In genomic region chr2:3849213-3849612, GRCh38 we compare ENCODE assay signal across 17 cellular contexts.
DNase-seq lines count a peak whose midpoint lies in the region; ATAC-seq and TF ChIP-seq lines count a peak whose summit lies in the region.
"Had no signal": no experiment of that assay in that cellular context is flagged by ENCODE, and none has a peak within 500 bp of the region (broad histone marks: within the 10 kb centered on the region; RNA-seq: fewer than 3 reads in every experiment).

No MANE protein-coding gene starts in this region.

- H3K4me3 ChIP-seq in cardiac muscle cell (no peak overlapping the region), heart right ventricle (no peak overlapping the region), neural progenitor cell (no peak overlapping the region), mucosa of descending colon (no peak overlapping the region)
- no peak overlapping the region for H3K4me3 ChIP-seq in CD8-positive, alpha-beta T cell (ENCODE audit: low read depth, low read length)
- H3K4me3 ChIP-seq: BLaER1 had no signal

- H3K27me3 ChIP-seq in cardiac muscle cell = no peaks in the 10 kb centered on the region
- peaks cover 0 to 14% (median 6%) of the 10 kb centered on the region in 7 donors for H3K27me3 ChIP-seq in heart right ventricle
- H3K27me3 ChIP-seq in neural progenitor cell = no peaks in the 10 kb centered on the region
- H3K27me3 ChIP-seq in CD8-positive, alpha-beta T cell (ENCODE audit: insufficient read depth, low read length) = no peaks in the 10 kb centered on the region
- H3K27me3 ChIP-seq: BLaER1 had no signal

- no peak overlapping the region for H3K9ac ChIP-seq in neural progenitor cell
- H3K9ac ChIP-seq: BLaER1 had no signal

- ATAC-seq in heart right ventricle (no peak), mucosa of descending colon (no peak)
- no peak for ATAC-seq in CD8-positive, alpha-beta T cell

- peak overlapping the region; percentile 80 for H2AFZ ChIP-seq in neural progenitor cell (replicated peaks)

- H3K79me2 ChIP-seq in neural progenitor cell (ENCODE audit: low read depth) = no peaks in the 10 kb centered on the region

- H3K4me2 ChIP-seq in neural progenitor cell = no peak overlapping the region
- H3K4me2 ChIP-seq: BLaER1 had no signal

- H3K36me3 Mint-ChIP-seq in neural progenitor cell = no peaks in the 10 kb centered on the region
- no peaks in the 10 kb centered on the region for H3K36me3 Mint-ChIP-seq in CD8-positive, alpha-beta T cell
- H3K36me3 Mint-ChIP-seq: CD14-positive monocyte; CD4-positive, alpha-beta memory T cell; CD4-positive, CD25-positive, alpha-beta regulatory T cell had no signal

- H3K9me3 Mint-ChIP-seq in neural progenitor cell = peaks cover 34% of the 10 kb centered on the region
- peaks cover 18% of the 10 kb centered on the region for H3K9me3 Mint-ChIP-seq in CD8-positive, alpha-beta T cell

- intact Hi-C loops in heart right ventricle (cut with DNase I) (no loop called here), mucosa of descending colon (cut with DNase I, micrococcal nuclease) (no loop called here)
- intact Hi-C loops in CD8-positive, alpha-beta T cell (cut with DNase I, micrococcal nuclease) = no loop called here

- H3K36me3 ChIP-seq in cardiac muscle cell (no peaks in the 10 kb centered on the region), heart right ventricle (no peaks in the 10 kb centered on the region), neural progenitor cell (no peaks in the 10 kb centered on the region), mucosa of descending colon (ENCODE audit: low read depth) (no peaks in the 10 kb centered on the region)
- H3K36me3 ChIP-seq in CD8-positive, alpha-beta T cell (ENCODE audit: insufficient read depth, low read length) = no peaks in the 10 kb centered on the region
- H3K36me3 ChIP-seq: BE2C, BLaER1 had no signal

- H3K27ac Mint-ChIP-seq in neural progenitor cell = no peak overlapping the region
- H3K27ac Mint-ChIP-seq in CD8-positive, alpha-beta T cell = no peak overlapping the region
- H3K27ac Mint-ChIP-seq: CD14-positive monocyte; CD4-positive, alpha-beta memory T cell; CD4-positive, CD25-positive, alpha-beta regulatory T cell had no signal

- WGBS in heart right ventricle, 2 donors = 70 to 73% methylated on average over 7 of the region's 7 CpGs

- no peak overlapping the region for H3K4me3 Mint-ChIP-seq in neural progenitor cell
- no peak overlapping the region for H3K4me3 Mint-ChIP-seq in CD8-positive, alpha-beta T cell
- H3K4me3 Mint-ChIP-seq: CD14-positive monocyte; CD4-positive, alpha-beta memory T cell; CD4-positive, CD25-positive, alpha-beta regulatory T cell had no signal

- POLR2A ChIA-PET in CD8-positive, alpha-beta T cell (lab: Charles Lee) = no interaction called here

- H3K4me1 ChIP-seq in cardiac muscle cell (ENCODE audit: low read depth) (peaks cover 12% of the 10 kb centered on the region), heart right ventricle (no peaks in the 10 kb centered on the region), neural progenitor cell (peaks cover 14% of the 10 kb centered on the region), mucosa of descending colon (ENCODE audit: low read depth) (no peaks in the 10 kb centered on the region)
- no peaks in the 10 kb centered on the region for H3K4me1 ChIP-seq in CD8-positive, alpha-beta T cell (ENCODE audit: insufficient read depth, low read length)
- H3K4me1 ChIP-seq: BE2C, BLaER1 had no signal

- H4K20me1 ChIP-seq in neural progenitor cell (ENCODE audit: low read depth) = no peaks in the 10 kb centered on the region
- H4K20me1 ChIP-seq: BLaER1 had no signal

- H3K27ac ChIP-seq in cardiac muscle cell = peak overlapping the region; percentile 28
- H3K27ac ChIP-seq in heart right ventricle = no peak overlapping the region
- peak overlapping the region; percentile 51 for H3K27ac ChIP-seq in neural progenitor cell
- H3K27ac ChIP-seq in CD8-positive, alpha-beta T cell (ENCODE audit: low read depth, low read length) = no peak overlapping the region
- H3K27ac ChIP-seq: 22Rv1, BLaER1 had no signal

- DNase-seq in cardiac muscle cell (ENCODE audit: low read depth in 1 of 2, low spot score in 1 of 2) (no peak), heart right ventricle (no peak), neural progenitor cell (ENCODE audit: low spot score) (no peak), mucosa of descending colon (no peak)
- DNase-seq in CD8-positive, alpha-beta T cell = no peak
- DNase-seq: ACHN; BE2C; C1 segment of cervical spinal cord; Caco-2; Calu3; CD4-positive, alpha-beta memory T cell; CD4-positive, CD25-positive, alpha-beta regulatory T cell; DMS79 treated with DMSO at 0.1 percent for 48 hours; GF-D8 had no signal

- H3K27me3 Mint-ChIP-seq in neural progenitor cell (ENCODE audit: insufficient read depth, low read depth) = no peaks in the 10 kb centered on the region
- H3K27me3 Mint-ChIP-seq in CD8-positive, alpha-beta T cell (ENCODE audit: low read depth) = peaks cover 4% of the 10 kb centered on the region

- CTCF ChIA-PET in CD8-positive, alpha-beta T cell (lab: Charles Lee) = no interaction called here

- H3F3A ChIP-seq in neural progenitor cell (ENCODE audit: low read depth) = peaks cover 13% of the 10 kb centered on the region

- H3K4me1 Mint-ChIP-seq in neural progenitor cell = no peaks in the 10 kb centered on the region
- H3K4me1 Mint-ChIP-seq in CD8-positive, alpha-beta T cell (ENCODE audit: low read depth) = no peaks in the 10 kb centered on the region
- H3K4me1 Mint-ChIP-seq: CD14-positive monocyte; CD4-positive, alpha-beta memory T cell; CD4-positive, CD25-positive, alpha-beta regulatory T cell had no signal

- H3K9me3 ChIP-seq in cardiac muscle cell (ENCODE audit: low read depth) (no peaks in the 10 kb centered on the region), heart right ventricle (peaks cover 0 to 23% (median 9%) of the 10 kb centered on the region in 11 donors), neural progenitor cell (ENCODE audit: low read depth) (no peaks in the 10 kb centered on the region), mucosa of descending colon (peaks cover 40% of the 10 kb centered on the region)
- H3K9me3 ChIP-seq in CD8-positive, alpha-beta T cell (ENCODE audit: low read length) = no peaks in the 10 kb centered on the region
- H3K9me3 ChIP-seq: BE2C had no signal

- TF ChIP-seq CTCF in cardiac muscle cell (IDR thresholded peaks at IDR 0.05; ENCODE audit: low read depth, low read length) (no peak), heart right ventricle (IDR thresholded peaks at IDR 0.05) (no peak), neural progenitor cell (IDR thresholded peaks at IDR 0.05) (no peak), mucosa of descending colon (IDR thresholded peaks at IDR 0.05) (no peak)
- TF ChIP-seq CTCF in CD8-positive, alpha-beta T cell (IDR thresholded peaks at IDR 0.05) = no peak

Comparison
In these comparisons a context has a peak if more than half of its experiments do, and no peak if none do; other contexts are left out.
1. H3K27ac ChIP-seq: peak in cardiac muscle cell (single experiment) and neural progenitor cell (single experiment); none in heart right ventricle (0 of 10) and CD8-positive, alpha-beta T cell (single experiment).